19 cellular contexts compared by ENCODE assay signal in genomic region chr6:72966628-72967280, GRCh38.
A peak's percentile ranks its signal among the peaks of the same experiment; 100 is the strongest.
DNase-seq lines count a peak whose midpoint lies in the region; ATAC-seq and TF ChIP-seq lines count a peak whose summit lies in the region.
"Had no signal": no experiment of that assay in that cellular context is flagged by ENCODE, and none has a peak within 500 bp of the region (broad histone marks: within the 10 kb centered on the region; RNA-seq: fewer than 3 reads in every experiment).

No MANE protein-coding gene starts in this region.

- H3K36me3 ChIP-seq in MG63 = no peaks in the 10 kb centered on the region
- H3K36me3 ChIP-seq: esophagus muscularis mucosa, sigmoid colon, thoracic aorta had no signal

- ATAC-seq in SK-N-SH treated with all-trans-retinoic acid at 6 μM for 48 hours = peak; percentile 65
- ATAC-seq: GM12878 had no signal

- no peak for TF ChIP-seq CTCF in fibroblast of pulmonary artery (IDR thresholded peaks at IDR 0.05; ENCODE audit: low read length, missing control alignments)

- H3K9me3 ChIP-seq in MG63 = no peaks in the 10 kb centered on the region
- H3K9me3 ChIP-seq: esophagus muscularis mucosa, sigmoid colon, thoracic aorta had no signal

- DNase-seq in EL (peak; percentile 35), MG63 (peak; percentile 32), fibroblast of pulmonary artery (ENCODE audit: low read depth) (peak; percentile 59), 8988T (no peak), AG08395 (ENCODE audit: low spot score) (no peak), HuH-7.5 (ENCODE audit: low spot score) (no peak)
- DNase-seq in activated CD4-positive, CD25-positive, alpha-beta regulatory T cell (lab: John Stamatoyannopoulos, UW) = no peak
- DNase-seq: activated effector memory CD4-positive, alpha-beta T cell treated with anti-CD3 and anti-CD28 coated beads, Interleukin-2, amount 50 U/mL, for 16 hours; C1 segment of cervical spinal cord; cortex of kidney; DMS79; kidney glomerular epithelial cell; midbrain; NCI-H1105; sigmoid colon had no signal

- H3K27me3 ChIP-seq in MG63 = no peaks in the 10 kb centered on the region
- H3K27me3 ChIP-seq: esophagus muscularis mucosa, sigmoid colon had no signal

- H3K4me3 ChIP-seq in MG63 (no peak overlapping the region), fibroblast of pulmonary artery (replicated peaks; ENCODE audit: low read depth, low read length) (no peak overlapping the region)
- H3K4me3 ChIP-seq: esophagus muscularis mucosa, GM12878, sigmoid colon, thoracic aorta had no signal

TF ChIP-seq in SK-N-SH treated with all-trans-retinoic acid at 6 μM for 48 hours, 23 proteins besides CTCF, POLR2A, EP300 and RAD21:
- no peak for TF ChIP-seq ZC3H10 (CRISPR knock-in tag; IDR thresholded peaks at IDR 0.05)
- no peak for TF ChIP-seq ZFP3 (CRISPR knock-in tag; IDR thresholded peaks at IDR 0.05)
- TF ChIP-seq RARB (CRISPR knock-in tag; IDR thresholded peaks at IDR 0.05) = no peak
- no peak for TF ChIP-seq TOX (CRISPR knock-in tag; IDR thresholded peaks at IDR 0.05; ENCODE audit: borderline replicate concordance)
- TF ChIP-seq POU6F1 (CRISPR knock-in tag; IDR thresholded peaks at IDR 0.05; ENCODE audit: borderline replicate concordance, low read depth) = no peak
- no peak for TF ChIP-seq TCF4 (CRISPR knock-in tag; IDR thresholded peaks at IDR 0.05; ENCODE audit: borderline replicate concordance)
- TF ChIP-seq BACH2 (CRISPR knock-in tag; IDR thresholded peaks at IDR 0.05; ENCODE audit: borderline replicate concordance) = no peak

Comparison
In these comparisons a context has a peak if more than half of its experiments do, and no peak if none do; other contexts are left out.
1. DNase-seq: peak in EL (single experiment), MG63 (single experiment) and fibroblast of pulmonary artery (single experiment); none in 8988T (single experiment), AG08395 (single experiment), activated CD4-positive, CD25-positive, alpha-beta regulatory T cell (0 of 4) and HuH-7.5 (single experiment).